Comparison of ENCODE assay signal across 8 cellular contexts in the genomic region with DNA sequence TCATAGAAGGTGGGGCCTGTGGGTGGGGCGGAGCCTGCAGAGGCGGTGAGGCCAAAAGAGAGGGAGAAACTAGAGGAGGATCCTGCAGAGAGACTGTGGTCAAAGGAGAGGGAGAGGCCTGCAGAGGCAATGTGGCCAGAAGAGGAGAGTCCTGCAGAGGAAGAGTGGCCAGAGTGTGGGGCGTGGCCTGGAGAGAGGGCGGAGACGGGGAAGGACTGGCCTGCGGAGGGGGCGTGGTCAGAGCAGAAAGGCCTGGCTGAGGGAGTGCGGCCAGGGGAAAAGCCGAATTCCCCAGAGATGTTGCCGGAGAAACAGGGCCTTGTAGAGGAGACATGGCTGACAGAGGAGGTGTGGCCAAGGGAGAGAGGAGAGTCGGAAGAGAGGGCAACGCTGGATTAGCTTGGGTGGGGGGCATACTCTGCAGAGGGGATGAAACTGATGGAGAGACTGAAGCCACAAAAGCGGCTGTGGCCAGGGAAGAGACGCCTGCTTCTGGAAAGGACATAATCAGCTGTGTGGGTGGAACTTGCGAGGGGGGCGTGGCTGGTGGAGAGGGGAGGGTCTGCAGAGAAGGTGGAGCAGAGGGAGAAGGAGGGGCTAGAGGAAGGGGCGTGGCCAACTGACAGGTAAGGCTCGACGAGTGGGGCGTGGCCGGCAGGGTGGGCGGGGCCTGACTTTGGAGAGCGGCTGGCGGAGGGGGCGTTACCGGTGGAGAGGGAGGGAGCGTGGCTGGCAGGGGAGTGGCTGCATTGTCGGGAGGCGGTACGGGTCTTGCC. TPM values are rescaled to one million over a fixed set of nuclear protein-coding genes. Genes with fewer than 3 reads are reported as not detected.
DNase-seq lines count a peak whose midpoint lies in the region; ATAC-seq, FAIRE-seq and TF ChIP-seq lines count a peak whose summit lies in the region.

No MANE protein-coding gene starts in this region.

- no peaks in the 10 kb centered on the region for H3K79me2 ChIP-seq in OCI-LY7 (ENCODE audit: insufficient read depth, low read depth, low read length)
- H3K79me2 ChIP-seq in endothelial cell of umbilical vein (ENCODE audit: control insufficient read depth, insufficient read depth, low read length), result no peaks in the 10 kb centered on the region

- H3K36me3 ChIP-seq in HEK293 (ENCODE audit: control insufficient read depth in 2 of 2, insufficient read depth in 1 of 2, low read length in 2 of 2), result no peaks in the 10 kb centered on the region
- no peaks in the 10 kb centered on the region for H3K36me3 ChIP-seq in OCI-LY7 (ENCODE audit: insufficient read depth, low read length)
- H3K36me3 ChIP-seq in endothelial cell of umbilical vein (ENCODE audit: control insufficient read depth in 2 of 2, extremely low read depth in 1 of 2, insufficient read depth in 2 of 2, low read length in 2 of 2), result no peaks in the 10 kb centered on the region
- H3K36me3 ChIP-seq in mucosa of descending colon (ENCODE audit: low read depth), result no peaks in the 10 kb centered on the region

- peak overlapping the region; percentile 39 for H3K4me2 ChIP-seq in OCI-LY7 (ENCODE audit: low read length)
- peak overlapping the region; percentile 6 for H3K4me2 ChIP-seq in endothelial cell of umbilical vein (ENCODE audit: insufficient read depth, low read length)

- H3K4me1 ChIP-seq in HEK293 (ENCODE audit: control insufficient read depth, insufficient read depth, low read length) (peaks cover 6% of the 10 kb centered on the region), OCI-LY7 (ENCODE audit: insufficient read depth, low read length, poor library complexity, severe bottlenecking) (peaks cover 40% of the 10 kb centered on the region), endothelial cell of umbilical vein (ENCODE audit: control insufficient read depth, extremely low read depth, insufficient read depth, low read length) (peaks cover 7% of the 10 kb centered on the region), mucosa of descending colon (ENCODE audit: low read depth) (peaks cover 35% of the 10 kb centered on the region)

- H3K27me3 ChIP-seq in endothelial cell of umbilical vein (ENCODE audit: control insufficient read depth in 2 of 2, insufficient read depth in 2 of 2, low read length in 2 of 2), result peaks cover 14 to 27% of the 10 kb centered on the region in 2 experiments

- H3K9me3 ChIP-seq in HEK293 (ENCODE audit: control insufficient read depth, insufficient read depth, low read depth, low read length) (no peaks in the 10 kb centered on the region), OCI-LY7 (ENCODE audit: low read length) (no peaks in the 10 kb centered on the region), endothelial cell of umbilical vein (replicated peaks; ENCODE audit: control insufficient read depth, insufficient read depth, low read length) (no peaks in the 10 kb centered on the region), mucosa of descending colon (no peaks in the 10 kb centered on the region)

- H3K4me3 ChIP-seq in AG09309 (ENCODE audit: control insufficient read depth, low read depth, low read length), result peak overlapping the region; percentile 29
- H3K4me3 ChIP-seq in HEK293 (ENCODE audit: low read depth, low read length), result peak overlapping the region; percentile 12; the same call in 1 of the 2 replicates
- peak overlapping the region; percentile 4 for H3K4me3 ChIP-seq in OCI-LY7 (ENCODE audit: low read depth, low read length, poor library complexity, severe bottlenecking)
- H3K4me3 ChIP-seq in endothelial cell of umbilical vein (replicated peaks in 1 of 3; ENCODE audit: insufficient read depth in 1 of 3, low read depth in 1 of 3, low read length in 3 of 3), result no peak overlapping the region
- H3K4me3 ChIP-seq in mucosa of descending colon, result no peak overlapping the region

- intact Hi-C loops in OCI-LY7 (cut with micrococcal nuclease; ENCODE audit: unreplicated experiment) (loop anchor here (2.0 kb wide), 1 partner anchor 49 kb away; the partner anchor contains the start of gene SNAPC2), endothelial cell of umbilical vein (cut with micrococcal nuclease) (loop anchor here (2.0 to 5.0 kb wide), 2 partner anchors 39 to 49 kb away; partner anchors contain the start of genes EVI5L and SNAPC2), mucosa of descending colon (cut with DNase I, micrococcal nuclease) (no loop called here)

- no peak for TF ChIP-seq POLR2A in endothelial cell of umbilical vein (IDR thresholded peaks at IDR 0.05; ENCODE audit: low read depth, low read length)

- H3K9ac ChIP-seq in endothelial cell of umbilical vein (replicated peaks; ENCODE audit: extremely low read depth, insufficient read depth, low read length), result no peak overlapping the region

- H4K20me1 ChIP-seq in OCI-LY7 (ENCODE audit: insufficient read depth, low read length) (no peaks in the 10 kb centered on the region), endothelial cell of umbilical vein (replicated peaks; ENCODE audit: control insufficient read depth, extremely low read depth, insufficient read depth, low read length) (no peaks in the 10 kb centered on the region)

- DNase-seq in AG09309 (ENCODE audit: low read depth) (peak; percentile 65), OCI-LY7 (ENCODE audit: low spot score) (peak; percentile 84), endothelial cell of umbilical vein (ENCODE audit: low read depth, low spot score) (peak; percentile 71), mucosa of descending colon (peak; percentile 95 to 97 (median 95))
- peak; percentile 93 for DNase-seq in activated CD8-positive, alpha-beta memory T cell treated with anti-CD3 and anti-CD28 coated beads, Interleukin-2, amount 50 U/mL, for 48 hours
- DNase-seq in stimulated activated CD8-positive, alpha-beta memory T cell treated with anti-CD3 and anti-CD28 coated beads, Interleukin-2, amount 100 ng/mL, for 48 hours (ENCODE audit: low read depth in 2 of 2), result peak; percentile 76 to 87

- peak overlapping the region; percentile 19; the same call in 1 of the 2 replicates for H2AFZ ChIP-seq in OCI-LY7 (ENCODE audit: low read length)
- peak overlapping the region; percentile 41 for H2AFZ ChIP-seq in endothelial cell of umbilical vein (ENCODE audit: low read depth, low read length)

- TF ChIP-seq CTCF in AG09309 (IDR thresholded peaks at IDR 0.05; ENCODE audit: control insufficient read depth, insufficient read depth, low read depth, low read length, missing control alignments) (no peak), HEK293 (tag by site-specific recombination; IDR thresholded peaks at IDR 0.05) (no peak), OCI-LY7 (conservative IDR thresholded peaks at IDR 0.05; ENCODE audit: low read length) (no peak), endothelial cell of umbilical vein (IDR thresholded peaks at IDR 0.05; ENCODE audit: extremely low read depth in 1 of 2, insufficient read depth in 1 of 2, low read depth in 1 of 2, low read length in 2 of 2) (no peak), mucosa of descending colon (IDR thresholded peaks at IDR 0.05) (no peak)

- BruUV-seq in OCI-LY7 (replicated peaks; lab: Mats Ljungman, UMichigan) (no TSS peak), endothelial cell of umbilical vein (replicated peaks; lab: Mats Ljungman, UMichigan) (no TSS peak)

- no peaks in the 10 kb centered on the region for H3K9me2 ChIP-seq in OCI-LY7 (ENCODE audit: insufficient read depth, low read length)

- dilution Hi-C loops in endothelial cell of umbilical vein (cut with MboI; ENCODE audit: extremely low pct_ligation_motif_present, low sequenced_read_pairs), result no loop called here

- peak; percentile 76 for FAIRE-seq in endothelial cell of umbilical vein (lab: Jason Lieb, UNC)

- CTCF ChIA-PET in HEK293 (lab: Yijun Ruan, JAX) (interaction anchor here (0.6 to 1.6 kb wide), 4 partner anchors 11 to 357 kb away, joined by 3 to 4 read pairs (median 4); no protein-coding TSS in a partner anchor), OCI-LY7 (lab: Charles Lee; ENCODE audit: unreplicated experiment) (no interaction called here), endothelial cell of umbilical vein (lab: Charles Lee) (interaction anchor here (1.0 kb wide), 1 partner anchor 10 kb away, joined by 5 read pairs; no protein-coding TSS in a partner anchor)

- POLR2A ChIA-PET in HEK293 (lab: Yijun Ruan, JAX) (interaction anchor here (0.6 to 2.5 kb wide), 6 partner anchors 12 to 53 kb away, joined by 3 to 15 read pairs (median 5); partner anchors contain the start of genes LRRC8E, MAP2K7 and SNAPC2), OCI-LY7 (lab: Charles Lee) (interaction anchor here (0.6 kb wide), 1 partner anchor 89 kb away, joined by 4 read pairs; no protein-coding TSS in a partner anchor), endothelial cell of umbilical vein (lab: Charles Lee) (no interaction called here)

- H3K27ac ChIP-seq in HEK293 (ENCODE audit: extremely low read depth, low read depth, low read length), result peak overlapping the region; percentile 56
- H3K27ac ChIP-seq in OCI-LY7 (ENCODE audit: low read depth, low read length, poor library complexity, severe bottlenecking), result peak overlapping the region; percentile 39
- H3K27ac ChIP-seq in endothelial cell of umbilical vein (ENCODE audit: insufficient read depth, low read depth, low read length), result no peak overlapping the region

- H3K9me1 ChIP-seq in endothelial cell of umbilical vein (replicated peaks; ENCODE audit: control insufficient read depth, extremely low read depth, insufficient read depth, low read length), result no peaks in the 10 kb centered on the region

- ATAC-seq in mucosa of descending colon, result peak; percentile 62
- no peak for ATAC-seq in HG03565 (IDR thresholded peaks at IDR 0.05; ENCODE audit: unreplicated experiment)

RNA-seq across cellular contexts. Expression of gene PRR36, which starts 2.5 kb away (rescaled TPM):
- total RNA-seq in OCI-LY7 (2014; rRNA removed; shearing (Covaris generic)), result not detected in 2 replicates
- total RNA-seq in OCI-LY7 (2022) (0.17 TPM in 1 of 2 replicates, not detected in the other), endothelial cell of umbilical vein (not detected in 2 replicates), mucosa of descending colon (under 1 TPM; 0.22 to 0.58 (median 0.23) TPM)
- 0.05 TPM in 1 of 2 replicates, not detected in the other for polyA plus RNA-seq in endothelial cell of umbilical vein
- polyA plus RNA-seq in endothelial cell of umbilical vein (2011; cell fraction: cytosol; rRNA removed), result 0.01 TPM in 1 of 2 replicates, not detected in the other
- polyA plus RNA-seq in endothelial cell of umbilical vein (2011; cell fraction: nucleus; rRNA removed), result 0.03 TPM in 1 of 2 replicates, not detected in the other
- polyA plus RNA-seq in endothelial cell of umbilical vein (2012), result 0.05 TPM in 1 of 2 replicates, not detected in the other
- not detected in 2 replicates for polyA minus RNA-seq in endothelial cell of umbilical vein
- not detected for polyA minus RNA-seq in endothelial cell of umbilical vein (2011; cell fraction: cytosol; rRNA and poly(A)+ RNA removed)
- not detected in 2 replicates for polyA minus RNA-seq in endothelial cell of umbilical vein (2011; cell fraction: nucleus; rRNA and poly(A)+ RNA removed)

RNA-seq across cellular contexts. Expression of gene LRRC8E, which starts 16.6 kb away (rescaled TPM):
- total RNA-seq in OCI-LY7 (2014; rRNA removed; shearing (Covaris generic)), result 0.08 TPM in 1 of 2 replicates, not detected in the other
- total RNA-seq in OCI-LY7 (2022) (not detected in 2 replicates), endothelial cell of umbilical vein (1.6 and 1.8 TPM in 2 replicates), mucosa of descending colon (1 to 10 TPM in 2 of 3 donors, under 1 TPM in 1; 0.32 to 1.5 (median 1.3) TPM)
- polyA plus RNA-seq in endothelial cell of umbilical vein, result 1.1 and 1.3 TPM in 2 replicates
- 0.75 and 0.87 TPM in 2 replicates for polyA plus RNA-seq in endothelial cell of umbilical vein (2011; cell fraction: cytosol; rRNA removed)
- polyA plus RNA-seq in endothelial cell of umbilical vein (2011; cell fraction: nucleus; rRNA removed), result 0.71 and 1.2 TPM in 2 replicates
- 2.2 and 2.4 TPM in 2 replicates for polyA plus RNA-seq in endothelial cell of umbilical vein (2012)
- polyA minus RNA-seq in endothelial cell of umbilical vein, result 2.1 and 3.2 TPM in 2 replicates
- polyA minus RNA-seq in endothelial cell of umbilical vein (2011; cell fraction: cytosol; rRNA and poly(A)+ RNA removed), result 5.0 TPM
- polyA minus RNA-seq in endothelial cell of umbilical vein (2011; cell fraction: nucleus; rRNA and poly(A)+ RNA removed), result 0.87 and 1.2 TPM in 2 replicates

RNA-seq across cellular contexts. Expression of gene MAP2K7, which starts 32.0 kb away (rescaled TPM):
- 19.4 and 23.2 TPM in 2 replicates for total RNA-seq in OCI-LY7 (2014; rRNA removed; shearing (Covaris generic))
- 44.5 and 48.1 TPM in 2 replicates for total RNA-seq in OCI-LY7 (2022)
- 31.6 and 36.0 TPM in 2 replicates for total RNA-seq in endothelial cell of umbilical vein
- 13.8 and 14.0 TPM in 2 replicates for polyA plus RNA-seq in endothelial cell of umbilical vein
- 8.8 and 12.6 TPM in 2 replicates for polyA plus RNA-seq in endothelial cell of umbilical vein (2011; cell fraction: cytosol; rRNA removed)
- 45.9 and 51.2 TPM in 2 replicates for polyA plus RNA-seq in endothelial cell of umbilical vein (2011; cell fraction: nucleus; rRNA removed)
- polyA plus RNA-seq in endothelial cell of umbilical vein (2012), result 16.2 and 21.2 TPM in 2 replicates
- polyA minus RNA-seq in endothelial cell of umbilical vein, result 11.8 and 14.7 TPM in 2 replicates
- 15.1 TPM for polyA minus RNA-seq in endothelial cell of umbilical vein (2011; cell fraction: cytosol; rRNA and poly(A)+ RNA removed)
- polyA minus RNA-seq in endothelial cell of umbilical vein (2011; cell fraction: nucleus; rRNA and poly(A)+ RNA removed), result 16.2 and 23.8 TPM in 2 replicates
- 10 to 100 TPM; 31.5 to 49.2 (median 41.7) TPM for total RNA-seq in mucosa of descending colon

RNA-seq across cellular contexts. Expression of gene EVI5L, which starts 41.7 kb away (rescaled TPM):
- 2.7 and 7.4 TPM in 2 replicates for total RNA-seq in OCI-LY7 (2014; rRNA removed; shearing (Covaris generic))
- total RNA-seq in OCI-LY7 (2022) (5.5 and 5.9 TPM in 2 replicates), endothelial cell of umbilical vein (13.5 and 18.3 TPM in 2 replicates), mucosa of descending colon (10 to 100 TPM in 2 of 3 donors, 1 to 10 TPM in 1; 8.3 to 17.6 (median 11.4) TPM)
- 11.9 and 15.8 TPM in 2 replicates for polyA plus RNA-seq in endothelial cell of umbilical vein
- polyA plus RNA-seq in endothelial cell of umbilical vein (2011; cell fraction: cytosol; rRNA removed), result 9.3 and 10.3 TPM in 2 replicates
- polyA plus RNA-seq in endothelial cell of umbilical vein (2011; cell fraction: nucleus; rRNA removed), result 14.7 and 18.5 TPM in 2 replicates
- 10.3 and 17.7 TPM in 2 replicates for polyA plus RNA-seq in endothelial cell of umbilical vein (2012)
- polyA minus RNA-seq in endothelial cell of umbilical vein, result 14.3 and 23.8 TPM in 2 replicates
- polyA minus RNA-seq in endothelial cell of umbilical vein (2011; cell fraction: cytosol; rRNA and poly(A)+ RNA removed), result 7.0 TPM
- polyA minus RNA-seq in endothelial cell of umbilical vein (2011; cell fraction: nucleus; rRNA and poly(A)+ RNA removed), result 8.7 and 9.9 TPM in 2 replicates

RNA-seq across cellular contexts. Expression of gene TGFBR3L, which starts 42.9 kb away (rescaled TPM):
- total RNA-seq in OCI-LY7 (2014; rRNA removed; shearing (Covaris generic)), result 0.13 TPM in 1 of 2 replicates, not detected in the other
- total RNA-seq in OCI-LY7 (2022) (0.61 and 0.74 TPM in 2 replicates), endothelial cell of umbilical vein (1.2 TPM in 1 of 2 replicates, not detected in the other), mucosa of descending colon (under 1 TPM in 1 of 3 donors, not detected in 2; 0.79 TPM)
- 0.35 and 0.81 TPM in 2 replicates for polyA plus RNA-seq in endothelial cell of umbilical vein
- polyA plus RNA-seq in endothelial cell of umbilical vein (2011; cell fraction: cytosol; rRNA removed), result not detected in 2 replicates
- polyA plus RNA-seq in endothelial cell of umbilical vein (2011; cell fraction: nucleus; rRNA removed), result 0.16 TPM in 1 of 2 replicates, not detected in the other
- polyA plus RNA-seq in endothelial cell of umbilical vein (2012), result 1.2 TPM in 1 of 2 replicates, not detected in the other
- not detected in 2 replicates for polyA minus RNA-seq in endothelial cell of umbilical vein
- 9.8 TPM for polyA minus RNA-seq in endothelial cell of umbilical vein (2011; cell fraction: cytosol; rRNA and poly(A)+ RNA removed)
- polyA minus RNA-seq in endothelial cell of umbilical vein (2011; cell fraction: nucleus; rRNA and poly(A)+ RNA removed), result 0.48 TPM in 1 of 2 replicates, not detected in the other

Comparison
In these comparisons a context has a peak if more than half of its experiments do, and no peak if none do; other contexts are left out.
1. H3K4me3 ChIP-seq: peak in AG09309 (single experiment), HEK293 (single experiment) and OCI-LY7 (single experiment); none in endothelial cell of umbilical vein (0 of 3) and mucosa of descending colon (single experiment).
2. intact Hi-C loops: an anchor here in OCI-LY7 (2.0 kb wide) and endothelial cell of umbilical vein (2.0 to 5.0 kb wide); none called in mucosa of descending colon.
3. Peak in every context shown above with its lines, with median percentiles within 50 percentile points of each other: DNase-seq.